10 cellular contexts compared by ENCODE assay signal in the genomic region with DNA sequence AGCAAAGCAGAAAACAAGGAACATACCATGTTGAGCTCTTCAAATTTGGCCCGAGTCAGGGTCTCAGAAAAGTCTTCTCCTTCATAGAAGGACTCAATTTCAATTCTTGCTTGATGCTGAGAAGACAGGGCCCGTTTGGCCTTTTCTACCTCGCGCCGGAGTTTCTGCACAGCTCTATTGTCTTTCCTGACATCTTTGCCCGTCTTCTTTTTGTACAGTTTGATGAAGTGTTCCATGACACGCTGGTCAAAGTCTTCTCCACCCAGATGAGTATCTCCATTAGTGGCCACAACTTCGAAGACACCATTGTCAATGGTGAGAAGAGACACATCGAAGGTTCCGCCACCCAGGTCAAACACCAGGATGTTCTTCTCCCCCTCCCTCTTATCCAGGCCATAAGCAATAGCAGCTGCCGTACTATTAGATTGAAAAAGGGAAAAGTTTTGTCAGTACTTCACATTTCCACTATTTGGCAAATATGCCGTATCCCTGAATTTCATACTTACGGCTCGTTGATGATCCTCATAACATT. TPM values are rescaled to one million over a fixed set of nuclear protein-coding genes. Genes with fewer than 3 reads are reported as not detected.
DNase-seq lines count a peak whose midpoint lies in the region; ATAC-seq and TF ChIP-seq lines count a peak whose summit lies in the region.
"Had no signal": no experiment of that assay in that cellular context is flagged by ENCODE, and none has a peak within 500 bp of the region (broad histone marks: within the 10 kb centered on the region; RNA-seq: fewer than 3 reads in every experiment).

No MANE protein-coding gene starts in this region.

- H4K8ac ChIP-seq in mesendoderm (ENCODE audit: low read depth, low read length), result no peak overlapping the region

- peaks cover 1% of the 10 kb centered on the region for H3K4me1 ChIP-seq in mesendoderm (ENCODE audit: control insufficient read depth, low read depth, low read length)

- H3K4me3 Mint-ChIP-seq in brain, result peak overlapping the region; percentile 96 to 99 (median 97)

- H3K4ac ChIP-seq in mesendoderm (ENCODE audit: low read depth, low read length), result no peak overlapping the region

- peaks cover 13% of the 10 kb centered on the region for H3K36me3 ChIP-seq in mesendoderm (ENCODE audit: control insufficient read depth, insufficient read depth, low read length)

- H3K9ac ChIP-seq in mesendoderm (ENCODE audit: low read length), result peak overlapping the region; percentile 55
- H3K9ac ChIP-seq: parathyroid adenoma had no signal

- H2AK5ac ChIP-seq in mesendoderm (ENCODE audit: low read length), result no peak overlapping the region

- H3K4me3 ChIP-seq in HL-60 (replicated peaks; ENCODE audit: insufficient read depth, low read length) (peak overlapping the region; percentile 92), mesendoderm (ENCODE audit: low read length) (no peak overlapping the region)

- H3K9me3 Mint-ChIP-seq in brain, result peaks cover 0 to 5% (median 0%) of the 10 kb centered on the region in 5 experiments

- peak overlapping the region; percentile 56 for H3K56ac ChIP-seq in mesendoderm (ENCODE audit: low read length)

- no peak for ATAC-seq in HG03280 (IDR thresholded peaks at IDR 0.05; ENCODE audit: unreplicated experiment)

- H2BK5ac ChIP-seq in mesendoderm (ENCODE audit: low read length), result no peak overlapping the region

- H3K79me2 ChIP-seq in mesendoderm (ENCODE audit: control insufficient read depth, insufficient read depth, low read length), result peaks cover 39% of the 10 kb centered on the region

- H3K18ac ChIP-seq in mesendoderm (ENCODE audit: low read length), result no peak overlapping the region

- H3K79me1 ChIP-seq in mesendoderm (ENCODE audit: low read length), result peaks cover 3% of the 10 kb centered on the region

- H3K4me1 Mint-ChIP-seq in brain, result peaks cover 63% of the 10 kb centered on the region

- H3K27me3 ChIP-seq in HL-60 (ENCODE audit: insufficient read depth, poor library complexity, severe bottlenecking), result no peaks in the 10 kb centered on the region
- H3K27me3 ChIP-seq in mesendoderm (ENCODE audit: insufficient read depth, low read length, poor library complexity), result no peaks in the 10 kb centered on the region

- peaks cover 10% of the 10 kb centered on the region for H3K27me3 Mint-ChIP-seq in brain

- H2BK120ac ChIP-seq in mesendoderm (ENCODE audit: low read depth, low read length), result no peak overlapping the region

- TF ChIP-seq CTCF in 22Rv1 (IDR thresholded peaks at IDR 0.05) (no peak), HL-60 (IDR thresholded peaks at IDR 0.05; ENCODE audit: insufficient read depth, low read length) (no peak), brain (conservative IDR thresholded peaks at IDR 0.05) (no peak)

- no peak overlapping the region for H3K23ac ChIP-seq in mesendoderm (ENCODE audit: low read length)

- H3K27ac ChIP-seq in 22Rv1 (peak overlapping the region; percentile 83), HL-60 (replicated peaks) (no peak overlapping the region), mesendoderm (ENCODE audit: low read depth, low read length) (no peak overlapping the region)
- H3K27ac ChIP-seq: parathyroid adenoma had no signal

- no peak for DNase-seq in HL-60 (ENCODE audit: low read depth in 1 of 2, low spot score in 1 of 2)
- no peak for DNase-seq in mesendoderm
- no peak for DNase-seq in SKM-1 treated with dmso at 0.1 percent for 144 hours (lab: John Stamatoyannopoulos, UW; ENCODE audit: unreplicated experiment)
- no peak for DNase-seq in HPDE6-E6E7 (ENCODE audit: extremely low spot score)
- no peak for DNase-seq in Ammon's horn (ENCODE audit: low spot score)
- DNase-seq: NCI-H524 had no signal

- WGBS in mesendoderm (ENCODE audit: extremely low coverage, insufficient coverage, low lambda C conversion rate), result no CpG with 5 or more reads among the region's 14 CpGs

- peaks cover 67% of the 10 kb centered on the region for H3K36me3 Mint-ChIP-seq in brain

- no peak overlapping the region for H2BK15ac ChIP-seq in mesendoderm (replicated peaks; ENCODE audit: low read depth)

- peak overlapping the region; percentile 57 for H3K4me2 ChIP-seq in mesendoderm (ENCODE audit: low read length)

- H4K5ac ChIP-seq in mesendoderm (ENCODE audit: low read length), result no peak overlapping the region

- H3K27ac Mint-ChIP-seq in brain, result peak overlapping the region in 4 of 5 experiments; percentile 18 to 89 (median 75)

RNA-seq across cellular contexts. Expression of gene HSPA5, which starts 2.2 kb away (rescaled TPM):
- polyA plus RNA-seq in brain (ENCODE audit: insufficient read depth, low read depth, low replicate concordance), result 136 TPM
- polyA plus RNA-seq in mesendoderm (2013, experiment 1 of 2), result 325 TPM
- polyA plus RNA-seq in mesendoderm (2013, experiment 2 of 2), result 322 TPM

RNA-seq across cellular contexts. Expression of gene GAPVD1, which starts 22.6 kb away (rescaled TPM):
- polyA plus RNA-seq in brain (ENCODE audit: insufficient read depth, low read depth, low replicate concordance), result 18.4 TPM
- polyA plus RNA-seq in mesendoderm (2013, experiment 1 of 2), result 14.8 TPM
- polyA plus RNA-seq in mesendoderm (2013, experiment 2 of 2), result 14.6 TPM

RNA-seq across cellular contexts. Expression of gene RABEPK, which starts 38.6 kb away (rescaled TPM):
- polyA plus RNA-seq in brain (ENCODE audit: insufficient read depth, low read depth, low replicate concordance), result 20.9 TPM
- 31.5 TPM for polyA plus RNA-seq in mesendoderm (2013, experiment 1 of 2)
- polyA plus RNA-seq in mesendoderm (2013, experiment 2 of 2), result 32.7 TPM

RNA-seq across cellular contexts. Expression of gene PPP6C, which starts 49.4 kb away (rescaled TPM):
- 53.5 TPM for polyA plus RNA-seq in brain (ENCODE audit: insufficient read depth, low read depth, low replicate concordance)
- polyA plus RNA-seq in mesendoderm (2013, experiment 1 of 2), result 36.8 TPM
- 35.6 TPM for polyA plus RNA-seq in mesendoderm (2013, experiment 2 of 2)
